Comparison of ENCODE assay signal across 8 cellular contexts in the genomic region with DNA sequence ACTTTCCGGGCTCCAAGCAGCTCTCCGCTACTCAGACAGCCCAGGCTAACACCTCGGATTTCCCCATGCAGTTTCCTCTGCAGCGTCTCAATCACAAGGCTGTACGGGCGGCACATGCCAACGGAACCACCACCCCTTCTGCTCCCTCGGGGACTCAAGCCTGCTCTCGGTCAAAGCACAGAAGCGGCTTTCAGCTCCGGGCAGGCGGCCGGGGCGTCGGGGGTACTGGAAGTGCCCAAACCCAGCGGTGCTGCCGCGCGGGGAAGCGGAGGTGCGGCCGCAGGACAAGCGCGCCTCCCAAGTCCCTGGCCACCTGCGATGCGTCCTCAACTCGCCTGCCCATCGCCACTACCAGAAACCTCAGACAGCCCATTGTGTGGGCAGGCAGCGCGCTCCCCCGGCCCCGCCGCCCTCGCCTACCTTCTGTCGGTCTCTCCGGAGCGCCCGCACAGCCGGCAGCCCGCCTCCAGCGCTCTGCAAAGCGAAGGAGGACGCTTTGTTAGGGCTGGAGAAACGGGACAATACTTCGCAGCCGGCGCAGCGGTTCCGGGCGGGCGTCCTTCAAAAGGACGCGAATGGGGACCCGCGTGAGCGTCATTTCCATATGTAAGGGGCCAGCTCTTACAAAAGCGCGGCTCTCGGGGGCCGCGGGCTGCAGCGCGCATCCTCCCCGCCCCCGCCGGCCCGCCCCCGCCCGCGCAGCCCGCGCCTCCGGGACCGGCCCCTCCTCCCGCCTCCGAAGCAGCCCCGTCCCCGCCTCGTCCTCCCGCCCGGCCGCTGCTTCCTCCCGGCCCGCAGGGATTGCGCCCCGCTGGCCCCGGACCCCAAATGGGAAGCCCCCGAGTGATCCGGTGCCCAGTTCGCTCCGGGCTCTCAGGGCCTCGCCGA. TPM values are rescaled to one million over a fixed set of nuclear protein-coding genes. Genes with fewer than 3 reads are reported as not detected.
DNase-seq lines count a peak whose midpoint lies in the region; ATAC-seq and TF ChIP-seq lines count a peak whose summit lies in the region.

No MANE protein-coding gene starts in this region.

- H3K27ac ChIP-seq in HUES6 (ENCODE audit: low read depth, low read length) = no peak overlapping the region
- peak overlapping the region; percentile 86 to 97 (median 94) for H3K27ac ChIP-seq in heart left ventricle
- H3K27ac ChIP-seq in uterus = peak overlapping the region; percentile 89 to 94

- peak overlapping the region; percentile 82 for H3K4me3 ChIP-seq in HUES6 (ENCODE audit: low read depth, low read length)
- peak overlapping the region; percentile 59 to 99 (median 90) for H3K4me3 ChIP-seq in heart left ventricle
- peak overlapping the region; percentile 54 to 99 for H3K4me3 ChIP-seq in uterus

- intact Hi-C loops in Calu3 (cut with micrococcal nuclease; ENCODE audit: unreplicated experiment) (no loop called here), heart left ventricle (cut with DNase I) (loop anchor here in 1 of 10 donors (5.0 kb wide), 1 partner anchor 38 kb away; no protein-coding TSS in a partner anchor), posterior cingulate gyrus (cut with DNase I) (loop anchor here (2.0 kb wide), 1 partner anchor 269 kb away; the partner anchor contains the start of gene ATL1), uterus (cut with DNase I; ENCODE audit: low total_unique reads) (no loop called here)

- peaks cover 9% of the 10 kb centered on the region for H3K4me1 Mint-ChIP-seq in Calu3 (ENCODE audit: low read depth, unreplicated experiment)
- peaks cover 67% of the 10 kb centered on the region for H3K4me1 Mint-ChIP-seq in activated naive CD8-positive, alpha-beta T cell (ENCODE audit: low read depth)

- H3K27me3 ChIP-seq in HUES6 (ENCODE audit: control insufficient read depth, insufficient read depth, low read length) = peaks cover 86% of the 10 kb centered on the region
- no peaks in the 10 kb centered on the region for H3K27me3 ChIP-seq in heart left ventricle
- no peaks in the 10 kb centered on the region for H3K27me3 ChIP-seq in uterus

- CTCF ChIA-PET in Calu3 (lab: Charles Lee) = interaction anchor here (1.0 to 1.2 kb wide), 2 partner anchors 30 kb away, joined by 4 to 10 read pairs; no protein-coding TSS in a partner anchor

- H3K27ac Mint-ChIP-seq in Calu3 (ENCODE audit: unreplicated experiment) = no peak overlapping the region
- H3K27ac Mint-ChIP-seq in activated naive CD8-positive, alpha-beta T cell = peak overlapping the region; percentile 94

- H3K9me3 Mint-ChIP-seq in Calu3 (ENCODE audit: low read depth, unreplicated experiment) = no peaks in the 10 kb centered on the region
- no peaks in the 10 kb centered on the region for H3K9me3 Mint-ChIP-seq in activated naive CD8-positive, alpha-beta T cell (ENCODE audit: low read depth)

- peaks cover 30% of the 10 kb centered on the region for H3K36me3 Mint-ChIP-seq in Calu3 (ENCODE audit: insufficient read depth, unreplicated experiment)
- peaks cover 6% of the 10 kb centered on the region for H3K36me3 Mint-ChIP-seq in activated naive CD8-positive, alpha-beta T cell

- peak overlapping the region; percentile 79 for H3K9ac ChIP-seq in HUES6 (ENCODE audit: low read length)

- peak; percentile 34 for DNase-seq in Calu3
- DNase-seq in SK-MEL-5 (ENCODE audit: low read depth, low spot score) = peak; percentile 59
- peak; percentile 56 to 80 (median 69) for DNase-seq in heart left ventricle
- DNase-seq in posterior cingulate gyrus = peak; percentile 41 to 92 (median 50)
- peak; percentile 35 to 45 for DNase-seq in uterus

- BruUV-seq in Calu3 (replicated peaks; lab: Mats Ljungman, UMichigan) = no TSS peak

- H3K4me3 Mint-ChIP-seq in Calu3 (ENCODE audit: low read depth, unreplicated experiment) = peak overlapping the region; percentile 93
- peak overlapping the region; percentile 99 for H3K4me3 Mint-ChIP-seq in activated naive CD8-positive, alpha-beta T cell

- H3K4me1 ChIP-seq in HUES6 (ENCODE audit: control insufficient read depth, insufficient read depth, low read length) = peaks cover 17% of the 10 kb centered on the region
- H3K4me1 ChIP-seq in heart left ventricle = peaks cover 0 to 50% (median 17%) of the 10 kb centered on the region in 12 donors
- no peaks in the 10 kb centered on the region for H3K4me1 ChIP-seq in uterus

- TF ChIP-seq CTCF in Calu3 (IDR thresholded peaks at IDR 0.05; ENCODE audit: unreplicated experiment) (no peak), heart left ventricle (IDR thresholded peaks at IDR 0.05) (no peak), uterus (IDR thresholded peaks at IDR 0.05) (no peak)

- in situ Hi-C loops in SK-MEL-5 (cut with HindIII; ENCODE audit: low pct_unique_long_range_greater_than_20kb, low sequenced_read_pairs) = no loop called here

- WGBS in heart left ventricle, 4 donors = 0 to 1% (median 0%) methylated on average over 24 to 93 of the region's 93 CpGs

- H3K36me3 ChIP-seq in HUES6 (ENCODE audit: control insufficient read depth, insufficient read depth, low read length) = no peaks in the 10 kb centered on the region
- no peaks in the 10 kb centered on the region for H3K36me3 ChIP-seq in heart left ventricle
- H3K36me3 ChIP-seq in uterus = no peaks in the 10 kb centered on the region

- peaks cover 28% of the 10 kb centered on the region for H3K27me3 Mint-ChIP-seq in Calu3 (ENCODE audit: unreplicated experiment)
- H3K27me3 Mint-ChIP-seq in activated naive CD8-positive, alpha-beta T cell = no peaks in the 10 kb centered on the region

- ATAC-seq in GM21390 (IDR thresholded peaks at IDR 0.05; ENCODE audit: unreplicated experiment) = peak; percentile 38
- ATAC-seq in heart left ventricle = peak; percentile 8 to 65 (median 63)

- no peaks in the 10 kb centered on the region for H3K9me3 ChIP-seq in HUES6 (ENCODE audit: control insufficient read depth, insufficient read depth, low read depth, low read length)
- no peaks in the 10 kb centered on the region for H3K9me3 ChIP-seq in heart left ventricle
- no peaks in the 10 kb centered on the region for H3K9me3 ChIP-seq in uterus

- TF ChIP-seq POLR2A in heart left ventricle (IDR thresholded peaks at IDR 0.05) (no peak), uterus (IDR thresholded peaks at IDR 0.05) (no peak)

RNA-seq across cellular contexts. Expression of gene NIN, which starts 0.7 kb away (rescaled TPM):
- total RNA-seq in Calu3 (2022) (19.1 and 26.6 TPM in 2 replicates), heart left ventricle (10 to 100 TPM; 17.9 to 48.3 (median 25.8) TPM), uterus (10 to 100 TPM in 3 of 4 donors, 1 to 10 TPM in 1; 8.8 to 45.6 (median 34.2) TPM)
- 86.1 and 91.1 TPM in 2 replicates for total RNA-seq in SK-MEL-5 (2014; rRNA removed; shearing (Covaris generic))
- 28.6 and 38.5 TPM in 2 replicates for polyA plus RNA-seq in SK-MEL-5 (2015; cell fraction: cytosol; rRNA removed)
- polyA plus RNA-seq in SK-MEL-5 (2015; cell fraction: nucleus; rRNA removed) = 35.1 and 42.4 TPM in 2 replicates
- 10 to 100 TPM; 11.7 to 12.5 TPM for polyA plus RNA-seq in heart left ventricle

RNA-seq across cellular contexts. Expression of gene ABHD12B, which starts 41.6 kb away (rescaled TPM):
- not detected in 2 replicates for total RNA-seq in Calu3 (2022)
- not detected in 2 replicates for total RNA-seq in SK-MEL-5 (2014; rRNA removed; shearing (Covaris generic))
- not detected in 2 replicates for polyA plus RNA-seq in SK-MEL-5 (2015; cell fraction: cytosol; rRNA removed)
- polyA plus RNA-seq in SK-MEL-5 (2015; cell fraction: nucleus; rRNA removed) = not detected in 2 replicates
- 1 to 10 TPM in 1 of 9 donors, not detected in 8; 1.2 TPM for total RNA-seq in heart left ventricle
- not detected for polyA plus RNA-seq in heart left ventricle
- not detected for total RNA-seq in uterus
